Comparison of ENCODE assay signal across 28 cellular contexts in the genomic region with DNA sequence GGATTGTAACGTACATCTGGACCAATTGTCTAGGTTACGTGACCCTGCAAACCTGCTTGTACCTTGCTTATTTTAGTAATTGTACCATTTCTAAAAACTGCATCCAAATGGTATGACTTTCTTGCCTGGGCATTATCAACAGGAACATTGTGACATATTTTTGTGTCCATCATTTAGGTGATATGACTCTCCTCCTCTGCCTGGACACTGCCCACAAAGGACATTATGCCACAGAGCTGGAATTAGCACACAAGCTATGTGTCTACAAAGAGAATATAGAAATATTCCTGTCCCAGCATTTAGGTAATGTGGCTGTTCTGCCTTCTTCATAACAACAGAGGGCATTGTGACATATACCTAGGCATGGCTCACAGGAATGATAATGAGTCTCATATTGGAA.
"Had no signal": no experiment of that assay in that cellular context is flagged by ENCODE, and none has a peak within 500 bp of the region (broad histone marks: within the 10 kb centered on the region; RNA-seq: fewer than 3 reads in every experiment).

No MANE protein-coding gene starts in this region.

- H3K36me3 ChIP-seq: ascending aorta, breast epithelium, cardiac muscle cell, gastroesophageal sphincter, heart right ventricle had no signal

- H3K4me3 ChIP-seq: ascending aorta, breast epithelium, cardiac muscle cell, gastroesophageal sphincter, heart right ventricle had no signal

- H3K27ac ChIP-seq: ascending aorta, breast epithelium, cardiac muscle cell, epithelial cell of prostate, gastroesophageal sphincter, heart right ventricle had no signal

- H3K4me1 ChIP-seq: ascending aorta, breast epithelium, gastroesophageal sphincter, heart right ventricle had no signal

- DNase-seq: activated CD4-positive, alpha-beta memory T cell treated with anti-CD3 and anti-CD28 coated beads, Interleukin-2, amount 10 ng/mL, durations not matched to agents 7 days and 5 days; activated CD4-positive, alpha-beta T cell treated with anti-CD3 and anti-CD28 coated beads for 1 hour; activated CD4-positive, alpha-beta T cell treated with anti-CD3 and anti-CD28 coated beads for 4 hours; activated CD4-positive, alpha-beta T cell treated with anti-CD3 and anti-CD28 coated beads, Interleukin-2, amount 10 ng/mL, durations not matched to agents 7 days and 5 days; activated CD4-positive, alpha-beta T cell treated with anti-CD3 and anti-CD28 coated beads, Interleukin-2, amount 50 U/mL, for 4 hours; activated CD8-positive, alpha-beta memory T cell treated with anti-CD3 and anti-CD28 coated beads, Interleukin-2, amount 50 U/mL, for 48 hours; activated gamma-delta T cell; activated naive CD4-positive, alpha-beta T cell; activated naive CD4-positive, alpha-beta T cell treated with anti-CD3 and anti-CD28 coated beads, Interleukin-2, amount 10 ng/mL, durations not matched to agents 7 days and 5 days; activated naive CD8-positive, alpha-beta T cell treated with anti-CD3 and anti-CD28 coated beads, Interleukin-2, amount 10 ng/mL, durations not matched to agents 7 days and 5 days; activated T-cell treated with anti-CD3 and anti-CD28 coated beads for 4 hours; activated T-cell treated with anti-CD3 and anti-CD28 coated beads, Interleukin-2, amount 50 U/mL, for 24 hours; activated T-cell treated with anti-CD3 and anti-CD28 coated beads, Interleukin-2, amount 50 U/mL, for 72 hours; cortex of kidney; dermis blood vessel endothelial cell; effector CD4-positive, alpha-beta T cell; effector memory CD8-positive, alpha-beta T cell; foreskin fibroblast; T-helper 2 cell had no signal

- H3K27me3 ChIP-seq: ascending aorta, breast epithelium, cardiac muscle cell, gastroesophageal sphincter, heart right ventricle had no signal

- H3K9me3 ChIP-seq: ascending aorta, breast epithelium, gastroesophageal sphincter, heart right ventricle had no signal

- ATAC-seq: activated naive CD4-positive, alpha-beta T cell treated with anti-CD3 and anti-CD28 coated beads, Interleukin-2, amount 50 U/mL, for 72 hours; activated T-cell treated with anti-CD3 and anti-CD28 coated beads, Interleukin-2, amount 50 U/mL, for 72 hours; effector memory CD8-positive, alpha-beta T cell; esophagus mucosa; gastroesophageal sphincter; WTC11 had no signal
